ENCODE assay signal across 16 cellular contexts in genomic region chr2:178485356-178485755, GRCh38.
"Had no signal": no experiment of that assay in that cellular context is flagged by ENCODE, and none has a peak within 500 bp of the region (broad histone marks: within the 10 kb centered on the region; RNA-seq: fewer than 3 reads in every experiment).

No MANE protein-coding gene starts in this region.

- H3K4me3 ChIP-seq: gastrocnemius medialis, heart right ventricle, pancreas, stomach had no signal

- FAIRE-seq: islet of Langerhans, pancreas, small intestine, urothelium cell line had no signal

- H3K27ac ChIP-seq: epithelial cell of prostate, gastrocnemius medialis, pancreas had no signal

- H3K9me3 ChIP-seq: esophagus muscularis mucosa, gastrocnemius medialis, heart right ventricle, pancreas, stomach had no signal

- DNase-seq: effector memory CD8-positive, alpha-beta T cell; gastrocnemius medialis; kidney glomerular epithelial cell; mesendoderm; naive B cell; stimulated activated CD4-positive, alpha-beta T cell treated with anti-CD3 and anti-CD28 coated beads, Interleukin-12 subunit alpha, Interleukin-12 subunit beta, amount 100 ng/mL, for 4 hours; stimulated activated naive CD4-positive, alpha-beta T cell had no signal

- ATAC-seq: effector memory CD8-positive, alpha-beta T cell; gastrocnemius medialis; right cardiac atrium had no signal

- H3K27me3 ChIP-seq: esophagus muscularis mucosa, gastrocnemius medialis, heart right ventricle, pancreas, stomach had no signal
